Comparison of ENCODE assay signal across 16 cellular contexts in genomic region chr3:40120067-40120692, GRCh38.
"Had no signal": no experiment of that assay in that cellular context is flagged by ENCODE, and none has a peak within 500 bp of the region (broad histone marks: within the 10 kb centered on the region; RNA-seq: fewer than 3 reads in every experiment).

No MANE protein-coding gene starts in this region.

- H3K4me3 Mint-ChIP-seq: activated naive CD8-positive, alpha-beta T cell treated with anti-CD3 and anti-CD28 coated beads for 36 hours; activated T-cell treated with anti-CD3 and anti-CD28 coated beads, Interleukin-2, amount 50 U/mL, for 4 hours; natural killer cell treated with Interleukin-12 subunit alpha and Interleukin-12 subunit beta and Interleukin-15 and Interleukin-18, amount 100 ng/mL, for 72 hours; stimulated activated naive CD8-positive, alpha-beta T cell treated with anti-CD3 and anti-CD28 coated beads, Interleukin-15, amount 100 ng/mL, for 72 hours had no signal

- H2AFZ ChIP-seq: hepatocyte had no signal

- ATAC-seq: activated T-cell treated with anti-CD3 and anti-CD28 coated beads, Interleukin-2, amount 50 U/mL, for 4 hours; stimulated activated naive CD8-positive, alpha-beta T cell treated with anti-CD3 and anti-CD28 coated beads, Interleukin-15, amount 100 ng/mL, for 72 hours had no signal

- H3K27ac Mint-ChIP-seq: activated naive CD8-positive, alpha-beta T cell treated with anti-CD3 and anti-CD28 coated beads for 36 hours; natural killer cell treated with Interleukin-12 subunit alpha and Interleukin-12 subunit beta and Interleukin-15 and Interleukin-18, amount 100 ng/mL, for 72 hours; stimulated activated naive CD8-positive, alpha-beta T cell treated with anti-CD3 and anti-CD28 coated beads, Interleukin-15, amount 100 ng/mL, for 72 hours had no signal

- FAIRE-seq: pancreas had no signal

- H3K27ac ChIP-seq: ascending aorta, hepatocyte, pancreas, testis had no signal

- H3K79me2 ChIP-seq: hepatocyte had no signal

- H3K27me3 ChIP-seq: ascending aorta, hepatocyte, pancreas, testis had no signal

- H3K4me1 ChIP-seq: testis had no signal

- H3K27me3 Mint-ChIP-seq: activated naive CD8-positive, alpha-beta T cell treated with anti-CD3 and anti-CD28 coated beads for 36 hours; stimulated activated naive CD8-positive, alpha-beta T cell treated with anti-CD3 and anti-CD28 coated beads, Interleukin-15, amount 100 ng/mL, for 72 hours had no signal

- H3K4me3 ChIP-seq: ascending aorta, hepatocyte, pancreas, testis had no signal

- H3K4me1 Mint-ChIP-seq: activated naive CD8-positive, alpha-beta T cell treated with anti-CD3 and anti-CD28 coated beads for 36 hours; stimulated activated naive CD8-positive, alpha-beta T cell treated with anti-CD3 and anti-CD28 coated beads, Interleukin-15, amount 100 ng/mL, for 72 hours had no signal

- H3K36me3 Mint-ChIP-seq: activated naive CD8-positive, alpha-beta T cell treated with anti-CD3 and anti-CD28 coated beads for 36 hours; natural killer cell treated with Interleukin-12 subunit alpha and Interleukin-12 subunit beta and Interleukin-15 and Interleukin-18, amount 100 ng/mL, for 72 hours had no signal

- H3K36me3 ChIP-seq: ascending aorta, pancreas had no signal

- H3K9me3 Mint-ChIP-seq: activated naive CD8-positive, alpha-beta T cell treated with anti-CD3 and anti-CD28 coated beads for 36 hours; activated T-cell treated with anti-CD3 and anti-CD28 coated beads, Interleukin-2, amount 50 U/mL, for 4 hours; natural killer cell treated with Interleukin-12 subunit alpha and Interleukin-12 subunit beta and Interleukin-15 and Interleukin-18, amount 100 ng/mL, for 72 hours; stimulated activated naive CD8-positive, alpha-beta T cell treated with anti-CD3 and anti-CD28 coated beads, Interleukin-15, amount 100 ng/mL, for 72 hours had no signal

- DNase-seq: activated CD4-positive, alpha-beta T cell treated with anti-CD3 and anti-CD28 coated beads for 1 hour; activated CD4-positive, alpha-beta T cell treated with anti-CD3 and anti-CD28 coated beads, Interleukin-2, amount 50 U/mL, for 48 hours; activated gamma-delta T cell; activated naive CD8-positive, alpha-beta T cell treated with anti-CD3 and anti-CD28 coated beads for 36 hours; activated T-cell treated with anti-CD3 and anti-CD28 coated beads, Interleukin-2, amount 50 U/mL, for 4 hours; cortex of kidney; effector CD8-positive, alpha-beta T cell; left cardiac atrium; pancreas; stimulated activated CD4-positive, alpha-beta T cell treated with anti-CD3 and anti-CD28 coated beads, Interleukin-4, amount 100 ng/mL, for 4 hours; stimulated activated naive CD8-positive, alpha-beta T cell treated with anti-CD3 and anti-CD28 coated beads, Interleukin-15, amount 100 ng/mL, for 72 hours; T-helper 9 cell; testis had no signal
